ENCODE assay signal across 8 cellular contexts in the genomic region with DNA sequence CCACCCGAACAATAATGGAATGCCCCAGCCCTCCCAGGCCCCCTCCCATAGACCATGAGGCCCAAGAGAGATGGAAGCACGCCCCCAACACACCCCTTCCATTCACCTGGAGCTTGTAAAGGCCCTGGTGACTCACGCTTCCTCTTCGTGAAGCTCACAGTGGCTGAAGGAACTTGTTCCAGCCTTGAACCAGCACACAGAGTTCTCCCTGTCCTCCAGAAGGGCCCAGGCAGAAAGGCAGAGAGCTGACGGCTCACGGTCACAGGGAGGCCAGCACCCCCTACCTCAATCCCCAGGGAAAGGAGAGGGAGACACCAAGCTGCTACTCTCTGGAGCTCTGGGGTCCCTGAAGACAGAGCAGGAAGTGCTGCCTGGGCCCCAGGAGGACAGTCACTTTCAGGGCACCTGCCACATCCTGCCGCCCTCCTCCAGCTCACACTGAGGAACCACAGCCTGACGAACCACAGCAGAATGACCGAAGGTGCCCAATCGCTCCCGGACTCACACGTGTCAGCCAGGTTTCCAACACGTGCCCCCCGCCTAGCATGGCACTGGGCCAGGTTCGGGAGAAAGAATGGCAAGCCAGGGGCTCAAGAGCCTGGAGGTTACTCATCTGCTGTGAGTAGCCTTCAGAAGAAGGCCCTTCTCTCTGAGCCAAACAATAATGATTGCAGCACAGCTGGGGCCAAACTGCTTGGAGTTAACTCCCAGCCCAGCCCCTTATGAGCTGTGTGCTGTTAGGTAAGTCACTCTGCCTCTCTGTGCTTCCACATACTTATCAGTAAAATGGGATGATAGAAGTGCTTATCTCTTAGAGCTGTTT. TPM values are rescaled to one million over a fixed set of nuclear protein-coding genes. Genes with fewer than 3 reads are reported as not detected.
DNase-seq lines count a peak whose midpoint lies in the region; ATAC-seq and TF ChIP-seq lines count a peak whose summit lies in the region.

No MANE protein-coding gene starts in this region.

- H3K9me3 ChIP-seq in A673 (ENCODE audit: low read depth, low read length, poor library complexity, severe bottlenecking) (no peaks in the 10 kb centered on the region), left lung (no peaks in the 10 kb centered on the region)

- H3K4me3 ChIP-seq in A673 (ENCODE audit: low read depth, low read length, poor library complexity, severe bottlenecking): no peak overlapping the region
- no peak overlapping the region for H3K4me3 ChIP-seq in left lung

- BruUV-seq in A673 (replicated peaks; lab: Mats Ljungman, UMichigan): no TSS peak

- no peaks in the 10 kb centered on the region for H3K36me3 ChIP-seq in A673 (ENCODE audit: insufficient read depth, low read length, poor library complexity, severe bottlenecking)
- H3K36me3 ChIP-seq in left lung: no peaks in the 10 kb centered on the region

- H3K27me3 ChIP-seq in A673 (replicated peaks; ENCODE audit: insufficient read depth, low read depth, low read length, poor library complexity) (no peaks in the 10 kb centered on the region), left lung (no peaks in the 10 kb centered on the region)

- TF ChIP-seq CTCF in A673 (conservative IDR thresholded peaks at IDR 0.05; ENCODE audit: low read depth, low read length): no peak
- TF ChIP-seq CTCF in left lung (IDR thresholded peaks at IDR 0.05): no peak

- ATAC-seq in GM18858 (IDR thresholded peaks at IDR 0.05; ENCODE audit: unreplicated experiment) (peak; percentile 74), HG02973 (IDR thresholded peaks at IDR 0.05; ENCODE audit: unreplicated experiment) (peak; percentile 74), left lung (peak; percentile 28)
- peak; percentile 95 for ATAC-seq in stimulated activated effector memory CD8-positive, alpha-beta T cell treated with anti-CD3 and anti-CD28 coated beads, Interleukin-12 subunit alpha, Interleukin-12 subunit beta, amount 100 ng/mL, for 72 hours

- DNase-seq in A673 (ENCODE audit: low spot score) (peak; percentile 39), NOMO-1 (lab: John Stamatoyannopoulos, UW; ENCODE audit: unreplicated experiment in 2 of 2) (peak; percentile 21 to 65), amniotic epithelial cell (ENCODE audit: low read depth) (peak; percentile 54), left lung (no peak), occipital lobe (lab: John Stamatoyannopoulos, UW) (no peak)
- peak; percentile 40 to 76 for DNase-seq in stimulated activated effector memory CD8-positive, alpha-beta T cell treated with anti-CD3 and anti-CD28 coated beads, Interleukin-12 subunit alpha, Interleukin-12 subunit beta, amount 100 ng/mL, for 72 hours (ENCODE audit: low spot score in 2 of 2)

- intact Hi-C loops in A673 (cut with micrococcal nuclease; ENCODE audit: unreplicated experiment) (no loop called here), left lung (cut with DNase I) (no loop called here)

- POLR2A ChIA-PET in A673 (lab: Charles Lee; ENCODE audit: low non-redundant PET): no interaction called here

- H3K4me1 ChIP-seq in A673 (ENCODE audit: insufficient read depth, low read length, poor library complexity, severe bottlenecking): peaks cover 42% of the 10 kb centered on the region
- H3K4me1 ChIP-seq in left lung: peaks cover 0 to 18% of the 10 kb centered on the region in 2 donors

- H3K27ac ChIP-seq in A673 (ENCODE audit: low read depth, low read length, poor library complexity, severe bottlenecking) (no peak overlapping the region), left lung (no peak overlapping the region)

- CTCF ChIA-PET in A673 (lab: Charles Lee): no interaction called here

- H3K36me3 Mint-ChIP-seq in stimulated activated effector memory CD8-positive, alpha-beta T cell treated with anti-CD3 and anti-CD28 coated beads, Interleukin-12 subunit alpha, Interleukin-12 subunit beta, amount 100 ng/mL, for 72 hours: peaks cover 7% of the 10 kb centered on the region

- peaks cover 56% of the 10 kb centered on the region for H3K4me1 Mint-ChIP-seq in stimulated activated effector memory CD8-positive, alpha-beta T cell treated with anti-CD3 and anti-CD28 coated beads, Interleukin-12 subunit alpha, Interleukin-12 subunit beta, amount 100 ng/mL, for 72 hours

- H3K9me3 Mint-ChIP-seq in stimulated activated effector memory CD8-positive, alpha-beta T cell treated with anti-CD3 and anti-CD28 coated beads, Interleukin-12 subunit alpha, Interleukin-12 subunit beta, amount 100 ng/mL, for 72 hours: no peaks in the 10 kb centered on the region

- peak overlapping the region; percentile 95 for H3K27ac Mint-ChIP-seq in stimulated activated effector memory CD8-positive, alpha-beta T cell treated with anti-CD3 and anti-CD28 coated beads, Interleukin-12 subunit alpha, Interleukin-12 subunit beta, amount 100 ng/mL, for 72 hours

- H3K4me3 Mint-ChIP-seq in stimulated activated effector memory CD8-positive, alpha-beta T cell treated with anti-CD3 and anti-CD28 coated beads, Interleukin-12 subunit alpha, Interleukin-12 subunit beta, amount 100 ng/mL, for 72 hours: peak overlapping the region; percentile 45

RNA-seq across cellular contexts. Expression of gene DLG5, which starts 52.8 kb away (rescaled TPM):
- total RNA-seq in A673 (2021) (44.0 and 47.6 TPM in 2 replicates), left lung (10 to 100 TPM; 17.0 to 28.4 TPM), occipital lobe (34.0 TPM)

Comparison
In these comparisons a context has a peak if more than half of its experiments do, and no peak if none do; other contexts are left out.
1. DNase-seq: peak in A673 (single experiment), NOMO-1 (2 of 2), amniotic epithelial cell (single experiment) and stimulated activated effector memory CD8-positive, alpha-beta T cell treated with anti-CD3 and anti-CD28 coated beads, Interleukin-12 subunit alpha, Interleukin-12 subunit beta, amount 100 ng/mL, for 72 hours (2 of 2); none in left lung (0 of 2) and occipital lobe (single experiment).
2. ATAC-seq: peak in every context shown above with its lines; median percentile 95 in stimulated activated effector memory CD8-positive, alpha-beta T cell treated with anti-CD3 and anti-CD28 coated beads, Interleukin-12 subunit alpha, Interleukin-12 subunit beta, amount 100 ng/mL, for 72 hours; 74 in GM18858; 74 in HG02973; 28 in left lung.